Comparison of ENCODE assay signal across 20 cellular contexts in genomic region chr18:73646772-73647171, GRCh38.
DNase-seq lines count a peak whose midpoint lies in the region; ATAC-seq and TF ChIP-seq lines count a peak whose summit lies in the region.
"Had no signal": no experiment of that assay in that cellular context is flagged by ENCODE, and none has a peak within 500 bp of the region (broad histone marks: within the 10 kb centered on the region; RNA-seq: fewer than 3 reads in every experiment).

No MANE protein-coding gene starts in this region.

- no peak for TF ChIP-seq POLR2A in vagina (IDR thresholded peaks at IDR 0.05)

- H3K36me3 ChIP-seq in RWPE2 (ENCODE audit: low read depth) = no peaks in the 10 kb centered on the region
- no peaks in the 10 kb centered on the region for H3K36me3 ChIP-seq in mesenchymal stem cell (ENCODE audit: control insufficient read depth in 1 of 2, insufficient read depth in 2 of 2, low read depth in 1 of 2, low read length in 2 of 2)
- no peaks in the 10 kb centered on the region for H3K36me3 ChIP-seq in vagina
- H3K36me3 ChIP-seq: adrenal gland; BLaER1 treated with 17β-estradiol and CSF1 and Interleukin-3, amounts not matched to agents 10 nM and 100 nM; colonic mucosa; lower lobe of right lung; prostate gland had no signal

- H3K23ac ChIP-seq in mesenchymal stem cell (ENCODE audit: low read length in 2 of 2) = no peak overlapping the region

- no peak overlapping the region for H2BK5ac ChIP-seq in mesenchymal stem cell (ENCODE audit: low read depth, low read length, poor library complexity, severe bottlenecking)

- H4K8ac ChIP-seq in mesenchymal stem cell (ENCODE audit: low read length) = no peak overlapping the region

- WGBS in mesenchymal stem cell = 50% methylated on average over 3 of the region's 3 CpGs

- ATAC-seq in RWPE2 (ENCODE audit: low read depth) = peak; percentile 93
- ATAC-seq: lower lobe of right lung; natural killer cell treated with Interleukin-12 subunit alpha and Interleukin-12 subunit beta and Interleukin-15 and Interleukin-18, amount 100 ng/mL, for 72 hours had no signal

- no peak overlapping the region for H4K91ac ChIP-seq in mesenchymal stem cell (ENCODE audit: low read length)

- DNase-seq in EH (ENCODE audit: low read depth) (peak; percentile 77), RWPE2 (ENCODE audit: low spot score) (no peak), epithelial cell of prostate (ENCODE audit: low read depth, low spot score) (no peak), mesenchymal stem cell (peak; percentile 42), mesenteric fat pad (ENCODE audit: low spot score) (no peak), vagina (ENCODE audit: extremely low spot score in 2 of 2) (no peak), cardiac septum (ENCODE audit: low spot score) (no peak)
- no peak for DNase-seq in stimulated activated CD8-positive, alpha-beta memory T cell treated with anti-CD3 and anti-CD28 coated beads, Interleukin-4, amount 100 ng/mL, for 48 hours
- DNase-seq: activated CD4-positive, alpha-beta memory T cell treated with anti-CD3 and anti-CD28 coated beads, Interleukin-2, amount 10 ng/mL, durations not matched to agents 7 days and 5 days; adrenal gland; colonic mucosa; lower lobe of right lung; NCI-H1436 treated with DMSO at 0.1 percent for 48 hours; NCI-H446 had no signal

- H3K9me3 ChIP-seq in RWPE2 (ENCODE audit: severe bottlenecking) = no peaks in the 10 kb centered on the region
- H3K9me3 ChIP-seq in mesenchymal stem cell (ENCODE audit: control insufficient read depth, low read length) = no peaks in the 10 kb centered on the region
- no peaks in the 10 kb centered on the region for H3K9me3 ChIP-seq in vagina
- H3K9me3 ChIP-seq: adrenal gland; BLaER1 treated with 17β-estradiol and CSF1 and Interleukin-3, amounts not matched to agents 10 nM and 100 nM; colonic mucosa; lower lobe of right lung; prostate gland had no signal

- H3K27ac ChIP-seq in RWPE2 (ENCODE audit: poor library complexity, severe bottlenecking) (peak overlapping the region; percentile 97), epithelial cell of prostate (peak overlapping the region; percentile 93), mesenchymal stem cell (ENCODE audit: low read length, poor library complexity, severe bottlenecking) (no peak overlapping the region), vagina (no peak overlapping the region)
- H3K27ac ChIP-seq: adrenal gland; BLaER1 treated with 17β-estradiol and CSF1 and Interleukin-3, amounts not matched to agents 10 nM and 100 nM; colonic mucosa; HL-60; KMS-11; lower lobe of right lung; prostate gland; VCaP had no signal

- H3K4me2 ChIP-seq in mesenchymal stem cell (ENCODE audit: low read length, poor library complexity, severe bottlenecking) = no peak overlapping the region
- H3K4me2 ChIP-seq: BLaER1 treated with 17β-estradiol and CSF1 and Interleukin-3, amounts not matched to agents 10 nM and 100 nM; KMS-11 had no signal

- H3K4ac ChIP-seq in mesenchymal stem cell (ENCODE audit: low read depth in 1 of 2, low read length in 2 of 2) = peak overlapping the region in 1 of 2 experiments; percentile 6

- H2BK120ac ChIP-seq in mesenchymal stem cell (ENCODE audit: low read depth, low read length) = no peak overlapping the region

- H3K4me1 ChIP-seq in RWPE2 (ENCODE audit: insufficient read depth, poor library complexity, severe bottlenecking) (peaks cover 33% of the 10 kb centered on the region), mesenchymal stem cell (ENCODE audit: control insufficient read depth, insufficient read depth, low read depth, low read length) (no peaks in the 10 kb centered on the region), vagina (peaks cover 11% of the 10 kb centered on the region)
- H3K4me1 ChIP-seq: adrenal gland; BLaER1 treated with 17β-estradiol and CSF1 and Interleukin-3, amounts not matched to agents 10 nM and 100 nM; colonic mucosa; lower lobe of right lung; prostate gland had no signal

- H3K27me3 ChIP-seq in RWPE2 (ENCODE audit: insufficient read depth, poor library complexity, severe bottlenecking) = no peaks in the 10 kb centered on the region
- no peaks in the 10 kb centered on the region for H3K27me3 ChIP-seq in mesenchymal stem cell (ENCODE audit: control insufficient read depth in 1 of 2, insufficient read depth in 1 of 2, low read length in 2 of 2)
- no peaks in the 10 kb centered on the region for H3K27me3 ChIP-seq in vagina
- H3K27me3 ChIP-seq: adrenal gland; BLaER1 treated with 17β-estradiol and CSF1 and Interleukin-3, amounts not matched to agents 10 nM and 100 nM; colonic mucosa had no signal

- no peak overlapping the region for H3K4me3 ChIP-seq in RWPE2 (ENCODE audit: severe bottlenecking)
- no peak overlapping the region for H3K4me3 ChIP-seq in mesenchymal stem cell (ENCODE audit: insufficient read depth in 1 of 2, low read depth in 1 of 2, low read length in 2 of 2)
- H3K4me3 ChIP-seq in vagina = no peak overlapping the region
- H3K4me3 ChIP-seq: adrenal gland; BLaER1 treated with 17β-estradiol and CSF1 and Interleukin-3, amounts not matched to agents 10 nM and 100 nM; colonic mucosa; lower lobe of right lung; prostate gland had no signal

- no peak overlapping the region for H2BK15ac ChIP-seq in mesenchymal stem cell (ENCODE audit: low read depth, poor library complexity, severe bottlenecking)

- H2BK12ac ChIP-seq in mesenchymal stem cell (ENCODE audit: low read length in 2 of 2) = no peak overlapping the region

- H3K14ac ChIP-seq in mesenchymal stem cell (ENCODE audit: low read length in 2 of 2) = no peak overlapping the region

- no peak overlapping the region for H2AFZ ChIP-seq in mesenchymal stem cell (ENCODE audit: low read depth, low read length)

- H2AK5ac ChIP-seq in mesenchymal stem cell (ENCODE audit: low read length, severe bottlenecking) = no peak overlapping the region

- H3K18ac ChIP-seq in mesenchymal stem cell (ENCODE audit: low read depth in 1 of 2, low read length in 2 of 2) = peak overlapping the region in 1 of 2 experiments; percentile 21

- H3K9ac ChIP-seq in mesenchymal stem cell (ENCODE audit: low read length) = peak overlapping the region; percentile 19
- H3K9ac ChIP-seq: BLaER1 treated with 17β-estradiol and CSF1 and Interleukin-3, amounts not matched to agents 10 nM and 100 nM; KMS-11 had no signal

- intact Hi-C loops in vagina (cut with DNase I) = no loop called here
- intact Hi-C loops in cardiac septum (cut with DNase I) = no loop called here

- TF ChIP-seq CTCF in RWPE2 (IDR thresholded peaks at IDR 0.05; ENCODE audit: poor library complexity, severe bottlenecking) (no peak), vagina (IDR thresholded peaks at IDR 0.05) (no peak)

- H3K79me1 ChIP-seq in mesenchymal stem cell (replicated peaks; ENCODE audit: low read length, poor library complexity, severe bottlenecking) = no peaks in the 10 kb centered on the region

Comparison
In these comparisons a context has a peak if more than half of its experiments do, and no peak if none do; other contexts are left out.
1. DNase-seq: peak in EH (single experiment) and mesenchymal stem cell (single experiment); none in RWPE2 (single experiment), epithelial cell of prostate (single experiment), stimulated activated CD8-positive, alpha-beta memory T cell treated with anti-CD3 and anti-CD28 coated beads, Interleukin-4, amount 100 ng/mL, for 48 hours (single experiment), mesenteric fat pad (single experiment), vagina (0 of 2) and cardiac septum (single experiment).
2. H3K27ac ChIP-seq: peak in RWPE2 (single experiment) and epithelial cell of prostate (single experiment); none in mesenchymal stem cell (single experiment) and vagina (single experiment).